Comparison of ENCODE assay signal across 9 cellular contexts in genomic region chr1:244210884-244211558, GRCh38.
DNase-seq lines count a peak whose midpoint lies in the region; ATAC-seq, FAIRE-seq and TF ChIP-seq lines count a peak whose summit lies in the region.
"Had no signal": no experiment of that assay in that cellular context is flagged by ENCODE, and none has a peak within 500 bp of the region (broad histone marks: within the 10 kb centered on the region; RNA-seq: fewer than 3 reads in every experiment).

No MANE protein-coding gene starts in this region.

- H3K27me3 ChIP-seq in MG63 (peaks cover 25% of the 10 kb centered on the region), gastrocnemius medialis (no peaks in the 10 kb centered on the region)

- no peak for TF ChIP-seq POLR2A in gastrocnemius medialis (IDR thresholded peaks at IDR 0.05)

- peak; percentile 51 for DNase-seq in DMS53 (lab: John Stamatoyannopoulos, UW)
- no peak for DNase-seq in DMS53 treated with DMSO at 0.1 percent for 48 hours (lab: John Stamatoyannopoulos, UW; ENCODE audit: unreplicated experiment)
- DNase-seq in MG63: peak; percentile 37
- DNase-seq in fibroblast of pulmonary artery (ENCODE audit: low read depth): no peak
- DNase-seq in gastrocnemius medialis: peak; percentile 28 to 70
- no peak for DNase-seq in RCC 7860 (ENCODE audit: low spot score)
- DNase-seq: NCI-H2171 treated with DMSO at 0.1 percent for 48 hours had no signal

- ATAC-seq in gastrocnemius medialis (peak; percentile 52 to 61), GM19463 (IDR thresholded peaks at IDR 0.05; ENCODE audit: unreplicated experiment) (no peak), GM21717 (IDR thresholded peaks at IDR 0.05; ENCODE audit: unreplicated experiment) (no peak)

- in situ Hi-C loops in gastrocnemius medialis (cut with MboI; ENCODE audit: low sequenced_read_pairs in 4 of 4): no loop called here

- H3K4me3 ChIP-seq in MG63 (no peak overlapping the region), fibroblast of pulmonary artery (replicated peaks; ENCODE audit: low read depth, low read length) (no peak overlapping the region), gastrocnemius medialis (no peak overlapping the region)

- H3K9me3 ChIP-seq in MG63: peaks cover 5% of the 10 kb centered on the region; the same call in 1 of the 2 replicates
- H3K9me3 ChIP-seq in gastrocnemius medialis: no peaks in the 10 kb centered on the region

- FAIRE-seq in RCC 7860 (lab: Jason Lieb, UNC): no peak

- TF ChIP-seq CTCF in fibroblast of pulmonary artery (IDR thresholded peaks at IDR 0.05; ENCODE audit: low read length, missing control alignments) (peak; percentile 54), gastrocnemius medialis (IDR thresholded peaks at IDR 0.05 in 4 of 5, conservative IDR thresholded peaks at IDR 0.05 in 1 of 5) (peak; percentile 26 to 64 (median 50))

- H3K4me1 ChIP-seq in gastrocnemius medialis: peaks cover 29 to 51% of the 10 kb centered on the region in 2 donors

- no peaks in the 10 kb centered on the region for H3K36me3 ChIP-seq in MG63
- H3K36me3 ChIP-seq in gastrocnemius medialis: no peaks in the 10 kb centered on the region

- intact Hi-C loops in gastrocnemius medialis (cut with DNase I; ENCODE audit: low total_unique reads): loop anchor here (5.0 kb wide), 2 partner anchors 54 to 61 kb away; no protein-coding TSS in a partner anchor

- peak overlapping the region; percentile 73 to 82 (median 76) for H3K27ac ChIP-seq in gastrocnemius medialis

Comparison
In these comparisons a context has a peak if more than half of its experiments do, and no peak if none do; other contexts are left out.
1. DNase-seq: peak in DMS53 (single experiment), MG63 (single experiment) and gastrocnemius medialis (2 of 2); none in DMS53 treated with DMSO at 0.1 percent for 48 hours (single experiment), fibroblast of pulmonary artery (single experiment) and RCC 7860 (single experiment).
2. ATAC-seq: peak in gastrocnemius medialis (2 of 2); none in GM19463 (single experiment) and GM21717 (single experiment).